8 cellular contexts compared by ENCODE assay signal in the genomic region with DNA sequence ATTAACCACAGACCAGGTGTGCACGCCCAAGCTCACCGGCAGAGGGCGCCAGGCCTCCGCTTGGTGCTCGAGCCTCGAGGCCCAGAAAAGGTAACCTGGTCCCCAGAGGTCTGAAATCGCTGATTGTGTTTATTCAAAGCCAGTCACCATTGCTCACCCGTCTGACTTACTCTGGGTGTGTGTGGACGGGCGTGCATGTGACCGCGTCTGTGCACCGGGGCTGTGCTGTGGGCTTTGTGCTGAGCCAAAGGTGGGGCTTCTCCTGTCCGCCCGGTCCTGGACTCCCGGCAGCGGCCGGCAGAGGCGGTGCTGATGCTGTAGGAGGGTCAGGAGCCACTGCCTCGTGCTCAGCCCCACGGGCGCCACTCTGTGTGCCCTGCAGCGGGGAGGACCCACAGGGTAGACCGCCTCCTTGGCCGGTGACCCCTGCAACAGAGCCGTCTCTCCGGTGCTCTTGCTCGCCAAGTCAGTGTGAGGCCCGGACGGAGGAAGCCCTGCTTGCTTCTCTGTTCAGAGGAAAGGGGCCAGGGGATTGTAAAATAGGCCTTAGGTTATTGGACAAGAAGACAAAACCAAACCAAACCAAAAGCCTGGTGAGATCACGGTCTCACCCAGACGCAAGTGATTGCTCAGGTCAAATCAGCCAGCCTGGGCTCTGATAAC. TPM values are rescaled to one million over a fixed set of nuclear protein-coding genes. Genes with fewer than 3 reads are reported as not detected.
A peak's percentile ranks its signal among the peaks of the same experiment; 100 is the strongest.
DNase-seq lines count a peak whose midpoint lies in the region; ATAC-seq and TF ChIP-seq lines count a peak whose summit lies in the region.

No MANE protein-coding gene starts in this region.

- peaks cover 65% of the 10 kb centered on the region for H3K4me1 Mint-ChIP-seq in activated CD4-positive, alpha-beta T cell treated with anti-CD3 and anti-CD28 coated beads for 36 hours
- H3K4me1 Mint-ChIP-seq in chondrocyte (ENCODE audit: low read depth): peaks cover 36% of the 10 kb centered on the region

- intact Hi-C loops in activated CD4-positive, alpha-beta T cell treated with anti-CD3 and anti-CD28 coated beads for 36 hours (cut with DNase I, micrococcal nuclease): loop anchor here (1.0 to 10.0 kb wide), 8 partner anchors 14 to 429 kb away; a partner anchor contains a TSS
- intact Hi-C loops in left colon (cut with DNase I, micrococcal nuclease): loop anchor here (5.0 kb wide), 5 partner anchors 54 to 209 kb away; no protein-coding TSS in a partner anchor

- no peaks in the 10 kb centered on the region for H3K27me3 Mint-ChIP-seq in activated CD4-positive, alpha-beta T cell treated with anti-CD3 and anti-CD28 coated beads for 36 hours
- H3K27me3 Mint-ChIP-seq in chondrocyte (ENCODE audit: low read depth): no peaks in the 10 kb centered on the region

- H3K36me3 Mint-ChIP-seq in activated CD4-positive, alpha-beta T cell treated with anti-CD3 and anti-CD28 coated beads for 36 hours (ENCODE audit: low read depth): no peaks in the 10 kb centered on the region
- no peaks in the 10 kb centered on the region for H3K36me3 Mint-ChIP-seq in chondrocyte (ENCODE audit: low read depth)

- TF ChIP-seq POLR2A in GM18951 (IDR thresholded peaks at IDR 0.05; ENCODE audit: extremely low read depth, insufficient read depth, insufficient read length): peak; percentile 43

- CTCF ChIA-PET in activated CD4-positive, alpha-beta T cell treated with anti-CD3 and anti-CD28 coated beads for 36 hours (lab: Charles Lee): interaction anchor here (0.7 to 15.1 kb wide), 23 partner anchors 10 to 391 kb away, joined by 3 to 710 read pairs (median 5); a partner anchor contains a TSS

- peak overlapping the region; percentile 78 for H3K27ac Mint-ChIP-seq in activated CD4-positive, alpha-beta T cell treated with anti-CD3 and anti-CD28 coated beads for 36 hours
- no peak overlapping the region for H3K27ac Mint-ChIP-seq in chondrocyte (ENCODE audit: unreplicated experiment)

- DNase-seq in AG08396 (ENCODE audit: low spot score) (peak; percentile 75), NCI-H345 (lab: John Stamatoyannopoulos, UW) (peak; percentile 89), chondrocyte (ENCODE audit: low spot score) (no peak), left colon (peak; percentile 87 to 92)
- DNase-seq in activated CD4-positive, alpha-beta T cell treated with anti-CD3 and anti-CD28 coated beads for 36 hours: peak; percentile 96
- peak; percentile 94 to 95 for DNase-seq in stimulated activated CD4-positive, alpha-beta T cell treated with anti-CD3 and anti-CD28 coated beads, Interleukin-2, amount 100 ng/mL, for 24 hours

- in situ Hi-C loops in GM18951 (cut with MboI; ENCODE audit: low sequenced_read_pairs, unreplicated experiment): loop anchor here (5.0 kb wide), 3 partner anchors 34 to 214 kb away; a partner anchor contains a TSS

- peak; percentile 100 for TF ChIP-seq CTCF in chondrocyte (IDR thresholded peaks at IDR 0.05)

- POLR2A ChIA-PET in activated CD4-positive, alpha-beta T cell treated with anti-CD3 and anti-CD28 coated beads for 36 hours (lab: Charles Lee): interaction anchor here (0.6 to 1.5 kb wide), 8 partner anchors 16 to 64 kb away, joined by 3 to 13 read pairs (median 6); a partner anchor contains a TSS

- peak; percentile 65 for ATAC-seq in HG03280 (IDR thresholded peaks at IDR 0.05; ENCODE audit: unreplicated experiment)
- ATAC-seq in activated CD4-positive, alpha-beta T cell treated with anti-CD3 and anti-CD28 coated beads for 36 hours: peak; percentile 78
- ATAC-seq in left colon: peak; percentile 79

- H3K9me3 Mint-ChIP-seq in activated CD4-positive, alpha-beta T cell treated with anti-CD3 and anti-CD28 coated beads for 36 hours (ENCODE audit: low read depth): no peaks in the 10 kb centered on the region
- H3K9me3 Mint-ChIP-seq in chondrocyte (ENCODE audit: low read depth): no peaks in the 10 kb centered on the region

- H3K4me3 Mint-ChIP-seq in activated CD4-positive, alpha-beta T cell treated with anti-CD3 and anti-CD28 coated beads for 36 hours: peak overlapping the region; percentile 70
- H3K4me3 Mint-ChIP-seq in chondrocyte (ENCODE audit: unreplicated experiment): peak overlapping the region; percentile 42

RNA-seq across cellular contexts. Expression of a gene that starts 32.0 kb away (rescaled TPM):
- total RNA-seq in activated CD4-positive, alpha-beta T cell treated with anti-CD3 and anti-CD28 coated beads for 36 hours: 100 to 1,000 TPM; 114 to 142 TPM
- 33.2 to 41.3 TPM (median 39.9 TPM) in 3 replicates for total RNA-seq in chondrocyte
- total RNA-seq in left colon: 10 to 100 TPM; 70.5 to 76.9 TPM

RNA-seq across cellular contexts. Expression of a gene that starts 43.9 kb away (rescaled TPM):
- total RNA-seq in activated CD4-positive, alpha-beta T cell treated with anti-CD3 and anti-CD28 coated beads for 36 hours: under 1 TPM; 0.63 to 0.80 TPM
- total RNA-seq in chondrocyte (not detected in 3 replicates), left colon (under 1 TPM in 1 of 2 donors, not detected in 1; 0.40 TPM)
